In genomic region chr3:171028779-171029232, GRCh38 we compare ENCODE assay signal across 9 cellular contexts. TPM values are rescaled to one million over a fixed set of nuclear protein-coding genes. Genes with fewer than 3 reads are reported as not detected.
A peak's percentile ranks its signal among the peaks of the same experiment; 100 is the strongest.
DNase-seq lines count a peak whose midpoint lies in the region; ATAC-seq and TF ChIP-seq lines count a peak whose summit lies in the region.
"Had no signal": no experiment of that assay in that cellular context is flagged by ENCODE, and none has a peak within 500 bp of the region (broad histone marks: within the 10 kb centered on the region; RNA-seq: fewer than 3 reads in every experiment).

No MANE protein-coding gene starts in this region.

- TF ChIP-seq POLR2A in testis (IDR thresholded peaks at IDR 0.05) = no peak

- H3K27me3 Mint-ChIP-seq in activated CD4-positive, alpha-beta T cell treated with anti-CD3 and anti-CD28 coated beads, Interleukin-2, amount 10 ng/mL, durations not matched to agents 7 days and 5 days = peaks cover 17% of the 10 kb centered on the region

- TF ChIP-seq CTCF in choroid plexus epithelial cell (conservative IDR thresholded peaks at IDR 0.05; ENCODE audit: low read depth, low read length) = no peak
- TF ChIP-seq CTCF in testis (IDR thresholded peaks at IDR 0.05) = no peak

- no peak overlapping the region for H3K27ac Mint-ChIP-seq in activated CD4-positive, alpha-beta T cell treated with anti-CD3 and anti-CD28 coated beads, Interleukin-2, amount 10 ng/mL, durations not matched to agents 7 days and 5 days

- POLR2A ChIA-PET in activated CD4-positive, alpha-beta T cell treated with anti-CD3 and anti-CD28 coated beads, Interleukin-2, amount 10 ng/mL, durations not matched to agents 7 days and 5 days (lab: Charles Lee) = no interaction called here

- no peaks in the 10 kb centered on the region for H3K4me1 Mint-ChIP-seq in activated CD4-positive, alpha-beta T cell treated with anti-CD3 and anti-CD28 coated beads, Interleukin-2, amount 10 ng/mL, durations not matched to agents 7 days and 5 days
- H3K4me1 Mint-ChIP-seq: activated CD4-positive, alpha-beta T cell treated with anti-CD3 and anti-CD28 coated beads, Interleukin-2, amount 10 ng/mL, durations not matched to agents 24 days and 14 days had no signal

- CTCF ChIA-PET in activated CD4-positive, alpha-beta T cell treated with anti-CD3 and anti-CD28 coated beads, Interleukin-2, amount 10 ng/mL, durations not matched to agents 7 days and 5 days (lab: Charles Lee) = no interaction called here

- no peak for ATAC-seq in HG02852 (IDR thresholded peaks at IDR 0.05; ENCODE audit: unreplicated experiment)

- H3K4me1 ChIP-seq in testis = no peaks in the 10 kb centered on the region

- intact Hi-C loops in testis (cut with DNase I; ENCODE audit: low total_unique reads) = no loop called here

- H3K9me3 ChIP-seq in testis = no peaks in the 10 kb centered on the region

- H3K9me3 Mint-ChIP-seq in activated CD4-positive, alpha-beta T cell treated with anti-CD3 and anti-CD28 coated beads, Interleukin-2, amount 10 ng/mL, durations not matched to agents 7 days and 5 days = no peaks in the 10 kb centered on the region
- H3K9me3 Mint-ChIP-seq: activated CD4-positive, alpha-beta T cell treated with anti-CD3 and anti-CD28 coated beads, Interleukin-2, amount 10 ng/mL, durations not matched to agents 24 days and 14 days had no signal

- H3K27me3 ChIP-seq in testis = no peaks in the 10 kb centered on the region

- H3K4me3 ChIP-seq in choroid plexus epithelial cell (ENCODE audit: low read depth, low read length) = peak overlapping the region; percentile 51
- peak overlapping the region; percentile 13 to 20 for H3K4me3 ChIP-seq in testis

- H3K36me3 Mint-ChIP-seq in activated CD4-positive, alpha-beta T cell treated with anti-CD3 and anti-CD28 coated beads, Interleukin-2, amount 10 ng/mL, durations not matched to agents 7 days and 5 days (ENCODE audit: low read depth) = no peaks in the 10 kb centered on the region

- peak; percentile 49 for DNase-seq in HK-2 (ENCODE audit: unreplicated experiment)
- peak; percentile 87 for DNase-seq in choroid plexus epithelial cell (ENCODE audit: low read depth)
- peak; percentile 82 for DNase-seq in kidney glomerular epithelial cell (lab: John Stamatoyannopoulos, UW)
- DNase-seq in testis = no peak
- DNase-seq in activated CD4-positive, alpha-beta T cell treated with anti-CD3 and anti-CD28 coated beads, Interleukin-2, amount 10 ng/mL, durations not matched to agents 7 days and 5 days = no peak
- DNase-seq in pons (ENCODE audit: low spot score) = no peak
- DNase-seq in activated T-cell treated with anti-CD3 and anti-CD28 coated beads, Interleukin-2, amount 50 U/mL, for 1 hour = no peak

- WGBS in testis, 2 donors = 29 to 30% methylated on average over 8 of the region's 8 CpGs

- no peak overlapping the region for H3K4me3 Mint-ChIP-seq in activated CD4-positive, alpha-beta T cell treated with anti-CD3 and anti-CD28 coated beads, Interleukin-2, amount 10 ng/mL, durations not matched to agents 7 days and 5 days
- H3K4me3 Mint-ChIP-seq: activated CD4-positive, alpha-beta T cell treated with anti-CD3 and anti-CD28 coated beads, Interleukin-2, amount 10 ng/mL, durations not matched to agents 24 days and 14 days had no signal

- no peaks in the 10 kb centered on the region for H3K36me3 ChIP-seq in testis (ENCODE audit: low read depth, missing control alignments)

- H3K27ac ChIP-seq in testis = no peak overlapping the region

RNA-seq across cellular contexts. Expression of gene SLC2A2, which starts 2.3 kb away (rescaled TPM):
- not detected for total RNA-seq in testis
- 0.12 TPM for polyA plus RNA-seq in testis (ENCODE audit: insufficient read depth, low read depth, low replicate concordance)
- not detected for total RNA-seq in activated CD4-positive, alpha-beta T cell treated with anti-CD3 and anti-CD28 coated beads, Interleukin-2, amount 10 ng/mL, durations not matched to agents 7 days and 5 days
- total RNA-seq: activated CD4-positive, alpha-beta T cell treated with anti-CD3 and anti-CD28 coated beads, Interleukin-2, amount 10 ng/mL, durations not matched to agents 24 days and 14 days had no signal

Comparison
In these comparisons a context has a peak if more than half of its experiments do, and no peak if none do; other contexts are left out.
1. DNase-seq: peak in HK-2 (single experiment), choroid plexus epithelial cell (single experiment) and kidney glomerular epithelial cell (single experiment); none in testis (single experiment), activated CD4-positive, alpha-beta T cell treated with anti-CD3 and anti-CD28 coated beads, Interleukin-2, amount 10 ng/mL, durations not matched to agents 7 days and 5 days (single experiment), pons (single experiment) and activated T-cell treated with anti-CD3 and anti-CD28 coated beads, Interleukin-2, amount 50 U/mL, for 1 hour (single experiment).